Comparison of ENCODE assay signal across 30 cellular contexts in genomic region chr17:63947711-63948330, GRCh38. TPM values are rescaled to one million over a fixed set of nuclear protein-coding genes. Genes with fewer than 3 reads are reported as not detected.
"Had no signal": no experiment of that assay in that cellular context is flagged by ENCODE, and none has a peak within 500 bp of the region (broad histone marks: within the 10 kb centered on the region; RNA-seq: fewer than 3 reads in every experiment).

No MANE protein-coding gene starts in this region.

- H3K4me2 ChIP-seq: smooth muscle cell had no signal

- DNase-seq: effector memory CD8-positive, alpha-beta T cell; glutamatergic neuron; kidney; left cardiac atrium; left ventricle myocardium inferior; lower lobe of right lung; natural killer cell; nucleus accumbens; ovary; right cardiac atrium; stimulated activated CD4-positive, alpha-beta T cell treated with anti-CD3 and anti-CD28 coated beads, Interleukin-4, amount 100 ng/mL, for 1 hour; stimulated activated CD8-positive, alpha-beta memory T cell treated with anti-CD3 and anti-CD28 coated beads, Interleukin-4, amount 100 ng/mL, for 48 hours; tibial artery; upper lobe of right lung had no signal

- H3K9me3 ChIP-seq: esophagus muscularis mucosa, gastroesophageal sphincter, left ventricle myocardium inferior, lower lobe of right lung, ovary, tibial artery, upper lobe of right lung, vagina had no signal

- H3K27me3 ChIP-seq: ovary, upper lobe of right lung, vagina had no signal

- H3K4me3 ChIP-seq: esophagus muscularis mucosa, gastroesophageal sphincter, left ventricle myocardium inferior, lower lobe of right lung, ovary, smooth muscle cell, tibial artery, upper lobe of right lung, vagina had no signal

- H3K4me1 Mint-ChIP-seq: neural crest cell had no signal

- H3K4me1 ChIP-seq: esophagus muscularis mucosa, gastroesophageal sphincter, vagina had no signal

- ATAC-seq: effector memory CD8-positive, alpha-beta T cell; gastroesophageal sphincter; natural killer cell; stimulated activated effector memory CD8-positive, alpha-beta T cell treated with anti-CD3 and anti-CD28 coated beads, Interleukin-12 subunit alpha, Interleukin-12 subunit beta, amount 100 ng/mL, for 72 hours; upper lobe of right lung had no signal

- H3K4me3 Mint-ChIP-seq: dendritic cell treated with granulocyte-macrophage colony-stimulating factor and Interleukin-4, amounts not matched to agents 40 ng/mL and 50 ng/mL, for 4 days; effector memory CD8-positive, alpha-beta T cell; memory B cell; mesothelial cell of epicardium; natural killer cell; neural crest cell; stimulated activated effector memory CD8-positive, alpha-beta T cell treated with anti-CD3 and anti-CD28 coated beads, Interleukin-12 subunit alpha, Interleukin-12 subunit beta, amount 100 ng/mL, for 72 hours; stimulated activated naive CD8-positive, alpha-beta T cell treated with anti-CD3 and anti-CD28 coated beads, Interleukin-15, Interleukin-2, amounts not matched to agents 100 ng/mL and 50 ng/mL, for 24 hours had no signal

- H3K27ac Mint-ChIP-seq: dendritic cell treated with granulocyte-macrophage colony-stimulating factor and Interleukin-4, amounts not matched to agents 40 ng/mL and 50 ng/mL, for 4 days; effector memory CD8-positive, alpha-beta T cell; memory B cell; mesothelial cell of epicardium; natural killer cell; stimulated activated naive CD8-positive, alpha-beta T cell treated with anti-CD3 and anti-CD28 coated beads, Interleukin-15, Interleukin-2, amounts not matched to agents 100 ng/mL and 50 ng/mL, for 24 hours had no signal

- H3K36me3 ChIP-seq: esophagus muscularis mucosa, gastroesophageal sphincter, left ventricle myocardium inferior, lower lobe of right lung, ovary, tibial artery, upper lobe of right lung, vagina had no signal

- H3K9me3 Mint-ChIP-seq: dendritic cell treated with granulocyte-macrophage colony-stimulating factor and Interleukin-4, amounts not matched to agents 40 ng/mL and 50 ng/mL, for 4 days; effector memory CD8-positive, alpha-beta T cell; memory B cell; mesothelial cell of epicardium; natural killer cell; neural crest cell; stimulated activated effector memory CD8-positive, alpha-beta T cell treated with anti-CD3 and anti-CD28 coated beads, Interleukin-12 subunit alpha, Interleukin-12 subunit beta, amount 100 ng/mL, for 72 hours; stimulated activated naive CD8-positive, alpha-beta T cell treated with anti-CD3 and anti-CD28 coated beads, Interleukin-15, Interleukin-2, amounts not matched to agents 100 ng/mL and 50 ng/mL, for 24 hours had no signal

- H3K36me3 Mint-ChIP-seq: mesothelial cell of epicardium; natural killer cell; stimulated activated effector memory CD8-positive, alpha-beta T cell treated with anti-CD3 and anti-CD28 coated beads, Interleukin-12 subunit alpha, Interleukin-12 subunit beta, amount 100 ng/mL, for 72 hours had no signal

- H3K27me3 Mint-ChIP-seq: effector memory CD8-positive, alpha-beta T cell; memory B cell; stimulated activated naive CD8-positive, alpha-beta T cell treated with anti-CD3 and anti-CD28 coated beads, Interleukin-15, Interleukin-2, amounts not matched to agents 100 ng/mL and 50 ng/mL, for 24 hours had no signal

- H3K27ac ChIP-seq: epithelial cell of prostate, esophagus muscularis mucosa, gastroesophageal sphincter, left ventricle myocardium inferior, lower lobe of right lung, ovary, tibial artery, upper lobe of right lung, vagina had no signal

RNA-seq across cellular contexts. Expression of gene CD79B, which starts 15.7 kb away (rescaled TPM):
- total RNA-seq: fibroblast of villous mesenchyme, mesothelial cell of epicardium, smooth muscle cell, temporal lobe had no signal
- polyA plus RNA-seq: smooth muscle cell had no signal

RNA-seq across cellular contexts. Expression of gene SCN4A, which starts 24.9 kb away (rescaled TPM):
- total RNA-seq: fibroblast of villous mesenchyme, upper lobe of right lung had no signal
- polyA plus RNA-seq: smooth muscle cell had no signal

RNA-seq across cellular contexts. Expression of gene GH1, which starts 29.2 kb away (rescaled TPM):
- total RNA-seq: esophagus muscularis mucosa, fibroblast of villous mesenchyme, gastroesophageal sphincter, kidney, left cardiac atrium, left ventricle myocardium inferior, lower lobe of right lung, mesothelial cell of epicardium, mucosa of gallbladder, myocyte, natural killer cell, neural crest cell, ovary, posterior vena cava, right cardiac atrium, smooth muscle cell, temporal lobe, upper lobe of right lung, vagina had no signal
- polyA plus RNA-seq: ovary, right cardiac atrium, smooth muscle cell had no signal

RNA-seq across cellular contexts. Expression of gene CSHL1, which starts 36.8 kb away (rescaled TPM):
- total RNA-seq: esophagus muscularis mucosa, fibroblast of villous mesenchyme, gastroesophageal sphincter, kidney, left cardiac atrium, left ventricle myocardium inferior, lower lobe of right lung, mesothelial cell of epicardium, mucosa of gallbladder, myocyte, natural killer cell, neural crest cell, ovary, posterior vena cava, right cardiac atrium, smooth muscle cell, temporal lobe, upper lobe of right lung, vagina had no signal
- polyA plus RNA-seq: ovary, right cardiac atrium, smooth muscle cell had no signal

RNA-seq across cellular contexts. Expression of gene PRR29, which starts 50.3 kb away (rescaled TPM):
- total RNA-seq: left ventricle myocardium inferior, smooth muscle cell, vagina had no signal
